10 cellular contexts compared by ENCODE assay signal in the genomic region with DNA sequence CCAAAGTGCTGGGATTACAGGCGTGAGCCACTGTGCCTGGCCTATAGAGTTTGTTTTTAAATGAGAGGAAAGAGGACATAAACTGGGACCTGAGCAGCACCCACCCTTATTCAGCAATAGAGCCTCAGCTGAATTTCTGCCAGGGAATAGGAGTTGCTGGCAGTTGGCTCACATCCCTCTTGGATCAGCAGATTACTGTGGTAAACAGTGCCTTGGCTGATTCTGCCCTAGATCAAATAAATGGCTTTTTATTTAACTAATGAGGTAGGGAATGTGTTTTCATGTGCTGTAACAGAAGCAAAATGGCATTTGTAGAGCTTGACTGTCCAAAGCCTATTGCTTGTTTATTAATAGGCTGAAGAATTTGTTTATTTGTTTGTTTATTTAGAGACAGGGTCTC. TPM values are rescaled to one million over a fixed set of nuclear protein-coding genes. Genes with fewer than 3 reads are reported as not detected.
DNase-seq lines count a peak whose midpoint lies in the region; ATAC-seq, FAIRE-seq and TF ChIP-seq lines count a peak whose summit lies in the region.
"Had no signal": no experiment of that assay in that cellular context is flagged by ENCODE, and none has a peak within 500 bp of the region (broad histone marks: within the 10 kb centered on the region; RNA-seq: fewer than 3 reads in every experiment).

No MANE protein-coding gene starts in this region.

- H3K27ac ChIP-seq in body of pancreas (peak overlapping the region in 3 of 4 donors; percentile 63 to 89 (median 71)), keratinocyte (ENCODE audit: control insufficient read depth, insufficient read depth, low read length) (no peak overlapping the region), skin epidermis (peak overlapping the region in 19 of 21 experiments; percentile 33 to 95 (median 86)), SK-N-SH (ENCODE audit: low read depth in 2 of 2, low read length in 1 of 2) (no peak overlapping the region), H9 (ENCODE audit: insufficient read length, low read depth, low read length) (no peak overlapping the region)

- no peak overlapping the region for H2AK5ac ChIP-seq in H9 (ENCODE audit: insufficient read length, low read length)

- H3F3A ChIP-seq in SK-N-SH (replicated peaks; ENCODE audit: insufficient read depth), result peaks cover 6% of the 10 kb centered on the region

- no peak overlapping the region for H2BK12ac ChIP-seq in H9 (ENCODE audit: insufficient read length, low read depth, low read length)

- H3K9me3 ChIP-seq in body of pancreas (no peaks in the 10 kb centered on the region), keratinocyte (ENCODE audit: control insufficient read depth, low read depth, low read length) (no peaks in the 10 kb centered on the region), SK-N-SH (no peaks in the 10 kb centered on the region), H9 (ENCODE audit: control insufficient read depth, low read depth, low read length) (no peaks in the 10 kb centered on the region)
- H3K9me3 ChIP-seq: adrenal gland had no signal

- no peak overlapping the region for H3K4ac ChIP-seq in H9 (ENCODE audit: low read depth, low read length)

- H3K9ac ChIP-seq in keratinocyte (ENCODE audit: control insufficient read depth, extremely low read depth, insufficient read depth, low read length) (no peak overlapping the region), SK-N-SH (no peak overlapping the region), H9 (ENCODE audit: extremely low read depth, insufficient read length, low read length) (no peak overlapping the region)

- peak; percentile 93 for DNase-seq in NCI-H1092 treated with DMSO at 0.1 percent for 48 hours (lab: John Stamatoyannopoulos, UW)
- DNase-seq in body of pancreas, result peak; percentile 64 to 81 (median 72)
- no peak for DNase-seq in keratinocyte (ENCODE audit: low read depth, low spot score)
- no peak for DNase-seq in stimulated activated naive B cell treated with anti-CD40 and anti-IgM and Interleukin-4, amounts not matched to agents 10 μg/mL and 1 μg/mL and 100 μg/mL, for 72 hours
- no peak for DNase-seq in SK-N-SH
- no peak for DNase-seq in H54 (ENCODE audit: insufficient read length, low spot score)
- DNase-seq in H9, result no peak
- DNase-seq: islet precursor cell had no signal

- peaks cover 40% of the 10 kb centered on the region for H3K4me1 ChIP-seq in body of pancreas
- peaks cover 25% of the 10 kb centered on the region for H3K4me1 ChIP-seq in keratinocyte (ENCODE audit: control insufficient read depth, extremely low read depth, insufficient read depth, low read length)
- peaks cover 3 to 18% of the 10 kb centered on the region in 2 experiments; a peak in 3 of 4 replicates for H3K4me1 ChIP-seq in SK-N-SH (ENCODE audit: control insufficient read depth in 1 of 2, insufficient read depth in 2 of 2, low read depth in 1 of 2, low read length in 1 of 2)
- H3K4me1 ChIP-seq in H9 (ENCODE audit: insufficient read depth, low read length), result no peaks in the 10 kb centered on the region

- H3K4me1 Mint-ChIP-seq in stimulated activated naive B cell treated with anti-CD40 and anti-IgM and Interleukin-4, amounts not matched to agents 10 μg/mL and 1 μg/mL and 100 μg/mL, for 72 hours, result peaks cover 2 to 10% of the 10 kb centered on the region in 2 donors
- H3K4me1 Mint-ChIP-seq in H9, result peaks cover 14 to 16% of the 10 kb centered on the region in 2 experiments

- H3K27ac Mint-ChIP-seq in stimulated activated naive B cell treated with anti-CD40 and anti-IgM and Interleukin-4, amounts not matched to agents 10 μg/mL and 1 μg/mL and 100 μg/mL, for 72 hours, result no peak overlapping the region
- H3K27ac Mint-ChIP-seq in H9, result no peak overlapping the region; a peak in 1 of 7 replicates

- TF ChIP-seq RAD21 in SK-N-SH (IDR thresholded peaks at IDR 0.05; ENCODE audit: low read length), result no peak

- no peak overlapping the region for H3K14ac ChIP-seq in H9 (ENCODE audit: insufficient read depth, low read length)

- H3K4me2 ChIP-seq in keratinocyte (ENCODE audit: control insufficient read depth, extremely low read depth, insufficient read depth, low read depth, low read length) (peak overlapping the region; percentile 31), SK-N-SH (no peak overlapping the region), H9 (ENCODE audit: insufficient read depth, insufficient read length, low read length) (no peak overlapping the region)

- H2BK120ac ChIP-seq in H9 (ENCODE audit: low read depth, low read length, poor library complexity, severe bottlenecking), result no peak overlapping the region

- TF ChIP-seq CTCF in body of pancreas (IDR thresholded peaks at IDR 0.05) (no peak), keratinocyte (optimal IDR thresholded peaks at IDR 0.05 in 1 of 3, IDR thresholded peaks at IDR 0.05 in 1 of 3, conservative IDR thresholded peaks at IDR 0.05 in 1 of 3; ENCODE audit: extremely low read depth in 1 of 3, insufficient read depth in 2 of 3, low read length in 3 of 3) (no peak), SK-N-SH (IDR thresholded peaks at IDR 0.05) (no peak), H9 (conservative IDR thresholded peaks at IDR 0.05) (no peak)

- no peak overlapping the region for H2BK20ac ChIP-seq in H9 (ENCODE audit: low read depth, low read length, poor library complexity, severe bottlenecking)

- POLR2A ChIA-PET in SK-N-SH (lab: Yijun Ruan, JAX), result no interaction called here

- H3K36me3 ChIP-seq in body of pancreas (replicated peaks in 1 of 2; ENCODE audit: insufficient read depth in 1 of 2, low read depth in 2 of 2), result no peaks in the 10 kb centered on the region
- no peaks in the 10 kb centered on the region for H3K36me3 ChIP-seq in keratinocyte (ENCODE audit: control insufficient read depth in 2 of 2, extremely low read depth in 1 of 2, insufficient read depth in 2 of 2, low read length in 2 of 2)
- H3K36me3 ChIP-seq in SK-N-SH (replicated peaks in 1 of 2; ENCODE audit: control insufficient read depth in 1 of 2, insufficient read depth in 2 of 2, low read length in 1 of 2), result no peaks in the 10 kb centered on the region
- H3K36me3 ChIP-seq: adrenal gland had no signal

- FAIRE-seq in keratinocyte (lab: Jason Lieb, UNC), result no peak
- no peak for FAIRE-seq in H54 (lab: Jason Lieb, UNC)

- H3K27me3 Mint-ChIP-seq in stimulated activated naive B cell treated with anti-CD40 and anti-IgM and Interleukin-4, amounts not matched to agents 10 μg/mL and 1 μg/mL and 100 μg/mL, for 72 hours, result peaks cover 9 to 27% of the 10 kb centered on the region in 2 donors
- peaks cover 44% of the 10 kb centered on the region for H3K27me3 Mint-ChIP-seq in H9 (ENCODE audit: low read depth)

- intact Hi-C loops in body of pancreas (cut with DNase I), result no loop called here

- peak in 1 of 3 donors; percentile 16 for TF ChIP-seq POLR2A in body of pancreas (IDR thresholded peaks at IDR 0.05)
- no peak for TF ChIP-seq POLR2A in H54 (IDR thresholded peaks at IDR 0.05; ENCODE audit: low read depth, low read length)

- H3K79me1 ChIP-seq in H9 (ENCODE audit: insufficient read depth, low read depth, low read length, poor library complexity, severe bottlenecking), result no peaks in the 10 kb centered on the region

- no peak overlapping the region for H3K18ac ChIP-seq in H9 (ENCODE audit: insufficient read length, low read depth, low read length)

- H3K4me3 ChIP-seq in body of pancreas (no peak overlapping the region), keratinocyte (ENCODE audit: control insufficient read depth in 2 of 3, extremely low read depth in 1 of 3, insufficient read depth in 2 of 3, low read depth in 1 of 3, low read length in 3 of 3) (no peak overlapping the region), skin epidermis (no peak overlapping the region), SK-N-SH (ENCODE audit: low read depth in 2 of 2, low read length in 1 of 2) (no peak overlapping the region)
- H3K4me3 ChIP-seq: adrenal gland had no signal

- CTCF ChIA-PET in SK-N-SH (lab: Yijun Ruan, JAX), result interaction anchor here (0.7 to 4.0 kb wide), 6 partner anchors 8 to 216 kb away, joined by 3 to 16 read pairs (median 4); no protein-coding TSS in a partner anchor

- H2AFZ ChIP-seq in keratinocyte (ENCODE audit: control insufficient read depth, low read length) (peak overlapping the region; percentile 34), SK-N-SH (ENCODE audit: low read depth) (no peak overlapping the region), H9 (ENCODE audit: low read length) (no peak overlapping the region)

- H3K4me3 Mint-ChIP-seq in stimulated activated naive B cell treated with anti-CD40 and anti-IgM and Interleukin-4, amounts not matched to agents 10 μg/mL and 1 μg/mL and 100 μg/mL, for 72 hours, result no peak overlapping the region
- no peak overlapping the region for H3K4me3 Mint-ChIP-seq in H9

- peaks cover 8% of the 10 kb centered on the region for H3K23me2 ChIP-seq in H9 (ENCODE audit: insufficient read length, low read depth, low read length, poor library complexity, severe bottlenecking)

- no peak overlapping the region for H4K91ac ChIP-seq in H9 (ENCODE audit: insufficient read length, low read depth, low read length)

- no peak overlapping the region for H3T11ph ChIP-seq in H9 (ENCODE audit: low read length)

- H3K27me3 ChIP-seq in body of pancreas (no peaks in the 10 kb centered on the region), keratinocyte (ENCODE audit: control insufficient read depth, extremely low read depth, insufficient read depth, low read length) (no peaks in the 10 kb centered on the region), SK-N-SH (ENCODE audit: insufficient read depth) (no peaks in the 10 kb centered on the region), H9 (ENCODE audit: insufficient read depth, low read length) (peaks cover 3% of the 10 kb centered on the region)
- H3K27me3 ChIP-seq: adrenal gland had no signal

- H3K23ac ChIP-seq in H9 (ENCODE audit: insufficient read length, low read depth, low read length), result no peak overlapping the region

- dilution Hi-C loops in keratinocyte (cut with MboI; ENCODE audit: extremely low pct_ligation_motif_present, low sequenced_read_pairs), result no loop called here

- H3K9me1 ChIP-seq in keratinocyte (ENCODE audit: control insufficient read depth, extremely low read depth, insufficient read depth, low read length), result no peaks in the 10 kb centered on the region

- no peak overlapping the region for H4K5ac ChIP-seq in H9 (ENCODE audit: insufficient read length, low read depth, low read length)

- no peak overlapping the region for H3K56ac ChIP-seq in H9 (ENCODE audit: insufficient read length, low read depth, low read length)

- H4K20me1 ChIP-seq in keratinocyte (ENCODE audit: control insufficient read depth, extremely low read depth, insufficient read depth, low read length), result no peaks in the 10 kb centered on the region
- H4K20me1 ChIP-seq in SK-N-SH (ENCODE audit: insufficient read depth), result no peaks in the 10 kb centered on the region
- no peaks in the 10 kb centered on the region for H4K20me1 ChIP-seq in H9 (ENCODE audit: control insufficient read depth, insufficient read depth, insufficient read length)

- H3K36me3 Mint-ChIP-seq in stimulated activated naive B cell treated with anti-CD40 and anti-IgM and Interleukin-4, amounts not matched to agents 10 μg/mL and 1 μg/mL and 100 μg/mL, for 72 hours, result no peaks in the 10 kb centered on the region
- no peaks in the 10 kb centered on the region for H3K36me3 Mint-ChIP-seq in H9 (ENCODE audit: insufficient read depth in 1 of 3, low read depth in 3 of 3)

- no peaks in the 10 kb centered on the region for H3K9me3 Mint-ChIP-seq in stimulated activated naive B cell treated with anti-CD40 and anti-IgM and Interleukin-4, amounts not matched to agents 10 μg/mL and 1 μg/mL and 100 μg/mL, for 72 hours
- H3K9me3 Mint-ChIP-seq in H9, result no peaks in the 10 kb centered on the region

- TF ChIP-seq EP300 in SK-N-SH (IDR thresholded peaks at IDR 0.05; ENCODE audit: borderline replicate concordance in 1 of 2, low read depth in 1 of 2, low read length in 1 of 2), result no peak

- H2BK5ac ChIP-seq in H9 (ENCODE audit: insufficient read length, low read length), result no peak overlapping the region

- WGBS in body of pancreas, 2 donors, result 20 to 42% methylated on average over 1 of the region's 1 CpG
- 100% methylated on average over 1 of the region's 1 CpG for WGBS in SK-N-SH (ENCODE audit: low lambda C conversion rate)
- no CpG with 5 or more reads among the region's 1 CpG for WGBS in H9 (ENCODE audit: extremely low coverage, insufficient read length, low lambda C conversion rate)

- no peaks in the 10 kb centered on the region for H3K9me2 ChIP-seq in SK-N-SH

- no peak overlapping the region for H2BK15ac ChIP-seq in H9 (ENCODE audit: low read depth, low read length)

- no peaks in the 10 kb centered on the region for H3K79me2 ChIP-seq in keratinocyte (ENCODE audit: control insufficient read depth, insufficient read depth, low read length)
- no peaks in the 10 kb centered on the region for H3K79me2 ChIP-seq in SK-N-SH (ENCODE audit: insufficient read depth)
- H3K79me2 ChIP-seq in H9 (ENCODE audit: insufficient read depth, low read length), result no peaks in the 10 kb centered on the region

- ATAC-seq in body of pancreas, result peak; percentile 57
- no peak for ATAC-seq in stimulated activated naive B cell treated with anti-CD40 and anti-IgM and Interleukin-4, amounts not matched to agents 10 μg/mL and 1 μg/mL and 100 μg/mL, for 72 hours (replicated peaks)

- H4K8ac ChIP-seq in H9 (replicated peaks; ENCODE audit: insufficient read length, low read depth, low read length), result no peak overlapping the region

RNA-seq across cellular contexts. Expression of a gene that starts 2.1 kb away (rescaled TPM):
- total RNA-seq in body of pancreas, result 10 to 100 TPM in 1 of 2 donors, 1 to 10 TPM in 1; 5.9 to 14.0 TPM
- polyA plus RNA-seq in keratinocyte, result 4.1 to 25.0 TPM (median 8.7 TPM) in 3 replicates
- 19.3 TPM for polyA plus RNA-seq in keratinocyte (2011; ENCODE audit: low read depth)
- 7.9 and 8.8 TPM in 2 replicates for polyA plus RNA-seq in keratinocyte (2011; cell fraction: cytosol; rRNA removed)
- 22.3 and 22.9 TPM in 2 replicates for polyA plus RNA-seq in keratinocyte (2011; cell fraction: nucleus; rRNA removed)
- 5.7 and 29.3 TPM in 2 replicates for polyA plus RNA-seq in keratinocyte (2012; ENCODE audit: low replicate concordance)
- 6.6 to 21.9 TPM (median 11.9 TPM) in 3 replicates for polyA minus RNA-seq in keratinocyte
- polyA minus RNA-seq in keratinocyte (2011; cell fraction: cytosol; rRNA and poly(A)+ RNA removed), result 6.9 TPM
- polyA minus RNA-seq in keratinocyte (2011; cell fraction: nucleus; rRNA and poly(A)+ RNA removed), result 15.3 and 18.8 TPM in 2 replicates
- 0.94 and 1.3 TPM in 2 replicates for polyA plus RNA-seq in SK-N-SH (2012; rRNA removed)
- 0.76 and 1.1 TPM in 2 replicates for polyA plus RNA-seq in SK-N-SH (2012; cell fraction: cytosol; rRNA removed)
- polyA plus RNA-seq in SK-N-SH (2012; cell fraction: nucleus; rRNA removed), result 1.2 and 2.1 TPM in 2 replicates
- total RNA-seq in H9 (2021), result 0.39 and 0.42 TPM in 2 replicates

RNA-seq across cellular contexts. Expression of a gene that starts 32.2 kb away (rescaled TPM):
- total RNA-seq in body of pancreas, result 10 to 100 TPM; 82.4 to 85.4 TPM
- polyA plus RNA-seq in keratinocyte, result 195 to 289 TPM (median 265 TPM) in 3 replicates
- polyA plus RNA-seq in keratinocyte (2011; ENCODE audit: low read depth), result 951 TPM
- polyA plus RNA-seq in keratinocyte (2011; cell fraction: cytosol; rRNA removed), result 163 and 296 TPM in 2 replicates
- polyA plus RNA-seq in keratinocyte (2011; cell fraction: nucleus; rRNA removed), result 204 and 245 TPM in 2 replicates
- 203 and 302 TPM in 2 replicates for polyA plus RNA-seq in keratinocyte (2012; ENCODE audit: low replicate concordance)
- polyA minus RNA-seq in keratinocyte, result 139 to 440 TPM (median 413 TPM) in 3 replicates
- 372 TPM for polyA minus RNA-seq in keratinocyte (2011; cell fraction: cytosol; rRNA and poly(A)+ RNA removed)
- polyA minus RNA-seq in keratinocyte (2011; cell fraction: nucleus; rRNA and poly(A)+ RNA removed), result 205 and 376 TPM in 2 replicates
- polyA plus RNA-seq in SK-N-SH (2012; rRNA removed), result 70.7 and 96.6 TPM in 2 replicates
- 109 and 118 TPM in 2 replicates for polyA plus RNA-seq in SK-N-SH (2012; cell fraction: cytosol; rRNA removed)
- polyA plus RNA-seq in SK-N-SH (2012; cell fraction: nucleus; rRNA removed), result 63.2 and 77.8 TPM in 2 replicates
- 304 and 310 TPM in 2 replicates for total RNA-seq in H9 (2021)

Comparison
In these comparisons a context has a peak if more than half of its experiments do, and no peak if none do; other contexts are left out.
1. DNase-seq: peak in NCI-H1092 treated with DMSO at 0.1 percent for 48 hours (single experiment) and body of pancreas (4 of 4); none in keratinocyte (single experiment), stimulated activated naive B cell treated with anti-CD40 and anti-IgM and Interleukin-4, amounts not matched to agents 10 μg/mL and 1 μg/mL and 100 μg/mL, for 72 hours (single experiment), SK-N-SH (single experiment), H54 (single experiment) and H9 (single experiment).
2. H3K27ac ChIP-seq: peak in body of pancreas (3 of 4) and skin epidermis (19 of 21); none in keratinocyte (single experiment), SK-N-SH (0 of 2) and H9 (single experiment).